In the genomic region with DNA sequence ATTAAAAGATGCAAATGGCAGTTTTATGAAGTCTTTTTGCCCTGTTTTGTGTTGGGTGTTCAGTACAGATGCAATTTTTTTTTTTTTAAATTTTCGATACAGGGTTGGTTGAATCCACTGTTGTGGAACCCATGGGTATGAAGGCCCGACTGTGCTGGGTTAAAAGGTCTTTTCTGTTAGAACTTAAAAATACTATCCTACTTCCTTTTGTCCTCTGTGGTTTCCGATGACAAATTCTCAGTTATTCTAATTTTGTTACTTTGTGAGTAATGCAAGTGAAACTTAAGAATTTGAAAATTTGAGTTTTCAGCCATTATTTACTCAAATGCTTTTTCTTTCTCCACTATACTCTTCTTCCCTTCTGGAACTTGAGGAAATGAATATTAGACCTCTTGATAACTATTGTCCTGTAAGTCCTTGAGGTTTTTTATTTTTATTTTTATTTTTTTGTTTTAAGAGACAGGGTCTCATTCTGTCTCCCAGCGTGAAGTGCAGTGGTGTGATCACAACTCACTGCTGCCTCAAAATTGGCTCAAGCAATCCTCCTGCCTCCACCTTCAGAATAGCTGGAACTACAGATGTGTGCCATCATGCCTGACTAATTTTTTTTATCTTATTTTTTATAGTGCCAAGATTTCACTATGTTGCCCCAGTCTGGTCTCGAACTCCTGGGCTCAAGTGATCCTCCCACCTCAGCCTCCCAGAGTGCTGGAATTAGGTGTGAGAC, we compare ENCODE assay signal across 8 cellular contexts.
DNase-seq lines count a peak whose midpoint lies in the region; ATAC-seq and TF ChIP-seq lines count a peak whose summit lies in the region.

No MANE protein-coding gene starts in this region.

- intact Hi-C loops in CD8-positive, alpha-beta T cell (cut with DNase I, micrococcal nuclease): loop anchor here in 1 of 2 experiments (2.0 kb wide), 1 partner anchor 15 kb away; no protein-coding TSS in a partner anchor
- intact Hi-C loops in activated T-helper 1 cell treated with anti-CD3 and anti-CD28 coated beads, Interleukin-12 subunit alpha, Interleukin-12 subunit beta, Interleukin-2, Interleukin-4 antibody, amounts not matched to agents 30 ng/mL and 10 ng/mL and 1 ng/mL, durations not matched to agents 14 hours and 24 hours and 36 hours (cut with micrococcal nuclease): loop anchor here (2.0 to 5.0 kb wide), 3 partner anchors 13 to 114 kb away; no protein-coding TSS in a partner anchor
- intact Hi-C loops in CD4-positive, alpha-beta T cell (cut with DNase I, micrococcal nuclease): no loop called here

- no peaks in the 10 kb centered on the region for H3K9me3 ChIP-seq in CD8-positive, alpha-beta T cell (ENCODE audit: low read length)
- H3K9me3 ChIP-seq in CD4-positive, alpha-beta T cell (ENCODE audit: control insufficient read depth, low read length): no peaks in the 10 kb centered on the region

- TF ChIP-seq CTCF in CD8-positive, alpha-beta T cell (IDR thresholded peaks at IDR 0.05): no peak
- no peak for TF ChIP-seq CTCF in CD4-positive, alpha-beta T cell (IDR thresholded peaks at IDR 0.05)

- H3K36me3 Mint-ChIP-seq in CD8-positive, alpha-beta T cell: peaks cover 56% of the 10 kb centered on the region
- H3K36me3 Mint-ChIP-seq in activated T-helper 1 cell treated with anti-CD3 and anti-CD28 coated beads, Interleukin-12 subunit alpha, Interleukin-12 subunit beta, Interleukin-2, Interleukin-4 antibody, amounts not matched to agents 30 ng/mL and 10 ng/mL and 1 ng/mL, durations not matched to agents 14 hours and 24 hours and 36 hours (ENCODE audit: low read depth): peaks cover 32% of the 10 kb centered on the region
- peaks cover 68% of the 10 kb centered on the region for H3K36me3 Mint-ChIP-seq in CD4-positive, alpha-beta T cell (ENCODE audit: low read depth)

- no peaks in the 10 kb centered on the region for H3K9me3 Mint-ChIP-seq in CD8-positive, alpha-beta T cell
- H3K9me3 Mint-ChIP-seq in activated T-helper 1 cell treated with anti-CD3 and anti-CD28 coated beads, Interleukin-12 subunit alpha, Interleukin-12 subunit beta, Interleukin-2, Interleukin-4 antibody, amounts not matched to agents 30 ng/mL and 10 ng/mL and 1 ng/mL, durations not matched to agents 14 hours and 24 hours and 36 hours: peaks cover 2% of the 10 kb centered on the region
- peaks cover 2% of the 10 kb centered on the region for H3K9me3 Mint-ChIP-seq in CD4-positive, alpha-beta T cell

- no peaks in the 10 kb centered on the region for H3K27me3 Mint-ChIP-seq in CD8-positive, alpha-beta T cell (ENCODE audit: low read depth)
- H3K27me3 Mint-ChIP-seq in activated T-helper 1 cell treated with anti-CD3 and anti-CD28 coated beads, Interleukin-12 subunit alpha, Interleukin-12 subunit beta, Interleukin-2, Interleukin-4 antibody, amounts not matched to agents 30 ng/mL and 10 ng/mL and 1 ng/mL, durations not matched to agents 14 hours and 24 hours and 36 hours (ENCODE audit: insufficient read depth): no peaks in the 10 kb centered on the region
- no peaks in the 10 kb centered on the region for H3K27me3 Mint-ChIP-seq in CD4-positive, alpha-beta T cell

- no peak for ATAC-seq in CD8-positive, alpha-beta T cell
- ATAC-seq in GM19351 (IDR thresholded peaks at IDR 0.05; ENCODE audit: unreplicated experiment) (peak; percentile 85), HG03159 (IDR thresholded peaks at IDR 0.05; ENCODE audit: unreplicated experiment) (peak; percentile 72)
- no peak for ATAC-seq in CD4-positive, alpha-beta T cell (ENCODE audit: poor library complexity)

- H3K27ac Mint-ChIP-seq in CD8-positive, alpha-beta T cell: peak overlapping the region; percentile 63
- H3K27ac Mint-ChIP-seq in activated T-helper 1 cell treated with anti-CD3 and anti-CD28 coated beads, Interleukin-12 subunit alpha, Interleukin-12 subunit beta, Interleukin-2, Interleukin-4 antibody, amounts not matched to agents 30 ng/mL and 10 ng/mL and 1 ng/mL, durations not matched to agents 14 hours and 24 hours and 36 hours: peak overlapping the region; percentile 90
- H3K27ac Mint-ChIP-seq in CD4-positive, alpha-beta T cell: no peak overlapping the region

- no peaks in the 10 kb centered on the region for H3K27me3 ChIP-seq in CD8-positive, alpha-beta T cell (ENCODE audit: insufficient read depth, low read length)
- no peaks in the 10 kb centered on the region for H3K27me3 ChIP-seq in CD4-positive, alpha-beta T cell (ENCODE audit: control insufficient read depth, insufficient read depth, low read length)

- peak overlapping the region; percentile 68 for H3K4me3 Mint-ChIP-seq in CD8-positive, alpha-beta T cell
- H3K4me3 Mint-ChIP-seq in activated T-helper 1 cell treated with anti-CD3 and anti-CD28 coated beads, Interleukin-12 subunit alpha, Interleukin-12 subunit beta, Interleukin-2, Interleukin-4 antibody, amounts not matched to agents 30 ng/mL and 10 ng/mL and 1 ng/mL, durations not matched to agents 14 hours and 24 hours and 36 hours: peak overlapping the region; percentile 79
- no peak overlapping the region for H3K4me3 Mint-ChIP-seq in CD4-positive, alpha-beta T cell

- DNase-seq in CD8-positive, alpha-beta T cell: no peak
- DNase-seq in activated T-helper 1 cell treated with anti-CD3 and anti-CD28 coated beads, Interleukin-12 subunit alpha, Interleukin-12 subunit beta, Interleukin-2, Interleukin-4 antibody, amounts not matched to agents 30 ng/mL and 10 ng/mL and 1 ng/mL, durations not matched to agents 14 hours and 24 hours and 36 hours (ENCODE audit: low spot score): no peak
- DNase-seq in nucleus accumbens (lab: John Stamatoyannopoulos, UW): no peak
- DNase-seq in DMS 273 (lab: John Stamatoyannopoulos, UW; ENCODE audit: unreplicated experiment): no peak
- no peak for DNase-seq in NCI-H2081 treated with DMSO at 0.1 percent for 48 hours (lab: John Stamatoyannopoulos, UW)
- DNase-seq in CD4-positive, alpha-beta T cell: no peak

- POLR2A ChIA-PET in CD8-positive, alpha-beta T cell (lab: Charles Lee): interaction anchor here (0.7 kb wide), 1 partner anchor 811 kb away, joined by 4 read pairs; no protein-coding TSS in a partner anchor
- POLR2A ChIA-PET in CD4-positive, alpha-beta T cell (lab: Charles Lee): interaction anchor here (0.8 kb wide), 1 partner anchor 9 kb away, joined by 3 read pairs; no protein-coding TSS in a partner anchor

- H3K4me1 Mint-ChIP-seq in CD8-positive, alpha-beta T cell (ENCODE audit: low read depth): peaks cover 40% of the 10 kb centered on the region
- H3K4me1 Mint-ChIP-seq in activated T-helper 1 cell treated with anti-CD3 and anti-CD28 coated beads, Interleukin-12 subunit alpha, Interleukin-12 subunit beta, Interleukin-2, Interleukin-4 antibody, amounts not matched to agents 30 ng/mL and 10 ng/mL and 1 ng/mL, durations not matched to agents 14 hours and 24 hours and 36 hours (ENCODE audit: low read depth): peaks cover 24% of the 10 kb centered on the region
- peaks cover 36% of the 10 kb centered on the region for H3K4me1 Mint-ChIP-seq in CD4-positive, alpha-beta T cell (ENCODE audit: low read depth)

- peaks cover 12% of the 10 kb centered on the region for H3K4me1 ChIP-seq in CD8-positive, alpha-beta T cell (ENCODE audit: insufficient read depth, low read length)

- no peak overlapping the region for H3K27ac ChIP-seq in CD8-positive, alpha-beta T cell (ENCODE audit: low read depth, low read length)
- no peak overlapping the region for H3K27ac ChIP-seq in CD4-positive, alpha-beta T cell (ENCODE audit: low read depth, low read length)

- no peaks in the 10 kb centered on the region for H3K36me3 ChIP-seq in CD8-positive, alpha-beta T cell (ENCODE audit: insufficient read depth, low read length)

- H3K4me3 ChIP-seq in CD8-positive, alpha-beta T cell (ENCODE audit: low read depth, low read length): no peak overlapping the region

- CTCF ChIA-PET in CD8-positive, alpha-beta T cell (lab: Charles Lee): no interaction called here
- CTCF ChIA-PET in CD4-positive, alpha-beta T cell (lab: Charles Lee): no interaction called here

Comparison
In these comparisons a context has a peak if more than half of its experiments do, and no peak if none do; other contexts are left out.
1. ATAC-seq: peak in GM19351 (single experiment) and HG03159 (single experiment); none in CD8-positive, alpha-beta T cell (single experiment) and CD4-positive, alpha-beta T cell (single experiment).